ENCODE assay signal across 8 cellular contexts in genomic region chr11:46529086-46529905, GRCh38.
DNase-seq lines count a peak whose midpoint lies in the region; FAIRE-seq and TF ChIP-seq lines count a peak whose summit lies in the region.

No MANE protein-coding gene starts in this region.

- H3K4me2 ChIP-seq in GM23248 (ENCODE audit: unreplicated experiment) = no peak overlapping the region

- intact Hi-C loops in Caco-2 (cut with micrococcal nuclease; ENCODE audit: unreplicated experiment) = loop anchor here (2.0 kb wide), 2 partner anchors 38 to 140 kb away; no protein-coding TSS in a partner anchor

- H3K9me2 ChIP-seq in GM23248 (ENCODE audit: insufficient read depth) = no peaks in the 10 kb centered on the region

- no peaks in the 10 kb centered on the region for H3K27me3 Mint-ChIP-seq in Caco-2 (ENCODE audit: insufficient read depth, unreplicated experiment)

- peaks cover 50% of the 10 kb centered on the region for H3K36me3 Mint-ChIP-seq in Caco-2 (ENCODE audit: insufficient read depth, unreplicated experiment)

- FAIRE-seq in bronchial epithelial cell (lab: Jason Lieb, UNC) = no peak

- H3K4me3 ChIP-seq in Caco-2 (ENCODE audit: low read depth, low read length) (no peak overlapping the region), GM23248 (no peak overlapping the region), bronchial epithelial cell (ENCODE audit: low read depth, low read length) (no peak overlapping the region), kidney epithelial cell (ENCODE audit: low read depth, low read length) (no peak overlapping the region)

- H3K4me1 Mint-ChIP-seq in Caco-2 (ENCODE audit: low read depth, unreplicated experiment) = peaks cover 8% of the 10 kb centered on the region

- H3K27me3 ChIP-seq in Caco-2 (replicated peaks; ENCODE audit: control insufficient read depth, insufficient read depth, low read length) (no peaks in the 10 kb centered on the region), GM23248 (replicated peaks; ENCODE audit: insufficient read depth) (no peaks in the 10 kb centered on the region), bronchial epithelial cell (ENCODE audit: control insufficient read depth, insufficient read depth, low read length) (no peaks in the 10 kb centered on the region), kidney epithelial cell (ENCODE audit: control insufficient read depth, insufficient read depth, low read length) (no peaks in the 10 kb centered on the region)

- POLR2A ChIA-PET in Caco-2 (lab: Charles Lee) = no interaction called here

- H2AFZ ChIP-seq in GM23248 = no peak overlapping the region

- no peak overlapping the region for H3K27ac ChIP-seq in GM23248

- H3K79me2 ChIP-seq in GM23248 (ENCODE audit: insufficient read depth) = peaks cover 100% of the 10 kb centered on the region

- H3K4me1 ChIP-seq in Caco-2 (no peaks in the 10 kb centered on the region), GM23248 (ENCODE audit: insufficient read depth) (no peaks in the 10 kb centered on the region)

- no peaks in the 10 kb centered on the region for H3K9me3 Mint-ChIP-seq in Caco-2 (ENCODE audit: unreplicated experiment)

- no peak overlapping the region for H3K4me3 Mint-ChIP-seq in Caco-2 (ENCODE audit: unreplicated experiment)

- WGBS in GM23248 (ENCODE audit: low coverage in 1 of 2, low lambda C conversion rate in 2 of 2, missing lambda C conversion rate in 2 of 2), 2 experiments = 41 to 47% methylated on average over 4 of the region's 4 CpGs

- DNase-seq in Caco-2 (peak; percentile 71 to 81), GM23248 (peak; percentile 68), NCI-H1694 treated with DMSO at 0.1 percent for 48 hours (lab: John Stamatoyannopoulos, UW) (peak; percentile 28), bronchial epithelial cell (ENCODE audit: low read depth) (peak; percentile 64), kidney epithelial cell (ENCODE audit: low read depth) (no peak), GDM1 (lab: John Stamatoyannopoulos, UW) (no peak)
- DNase-seq in activated CD4-positive, CD25-positive, alpha-beta regulatory T cell (lab: John Stamatoyannopoulos, UW) = peak; percentile 57 to 64 (median 61)
- DNase-seq in stimulated activated CD4-positive, alpha-beta T cell treated with anti-CD3 and anti-CD28 coated beads, Interleukin-4, amount 100 ng/mL, for 1 hour = peak; percentile 69

- H3K9ac ChIP-seq in GM23248 = no peak overlapping the region

- H3F3A ChIP-seq in GM23248 (ENCODE audit: insufficient read depth) = no peaks in the 10 kb centered on the region

- in situ Hi-C loops in GM23248 (cut with MboI) = no loop called here

- peak; percentile 91 to 94 for TF ChIP-seq CTCF in Caco-2 (IDR thresholded peaks at IDR 0.05; ENCODE audit: insufficient read depth in 1 of 2, low read depth in 1 of 2, low read length in 1 of 2, severe bottlenecking in 1 of 2, unreplicated experiment in 1 of 2)
- peak; percentile 94 for TF ChIP-seq CTCF in bronchial epithelial cell (IDR thresholded peaks at IDR 0.05; ENCODE audit: insufficient read depth, low read length, severe bottlenecking)
- TF ChIP-seq CTCF in kidney epithelial cell (IDR thresholded peaks at IDR 0.05; ENCODE audit: insufficient read depth, low read length, poor library complexity, severe bottlenecking) = peak; percentile 92

- CTCF ChIA-PET in Caco-2 (lab: Charles Lee) = interaction anchor here (0.5 to 1.7 kb wide), 12 partner anchors 10 to 141 kb away, joined by 3 to 24 read pairs (median 3); no protein-coding TSS in a partner anchor

- H4K20me1 ChIP-seq in GM23248 (ENCODE audit: insufficient read depth) = peaks cover 20% of the 10 kb centered on the region

- peaks cover 5% of the 10 kb centered on the region; the same call in 1 of the 2 replicates for H3K9me3 ChIP-seq in Caco-2
- H3K9me3 ChIP-seq in GM23248 (ENCODE audit: low read depth) = no peaks in the 10 kb centered on the region

- no peak overlapping the region for H3K27ac Mint-ChIP-seq in Caco-2 (ENCODE audit: unreplicated experiment)

- peaks cover 1% of the 10 kb centered on the region; the same call in 1 of the 2 replicates for H3K36me3 ChIP-seq in Caco-2 (ENCODE audit: control insufficient read depth, insufficient read depth, low read length)
- no peaks in the 10 kb centered on the region for H3K36me3 ChIP-seq in GM23248 (ENCODE audit: low read depth)
- H3K36me3 ChIP-seq in bronchial epithelial cell (ENCODE audit: control insufficient read depth, insufficient read depth, low read length) = no peaks in the 10 kb centered on the region
- no peaks in the 10 kb centered on the region for H3K36me3 ChIP-seq in kidney epithelial cell (ENCODE audit: control insufficient read depth, insufficient read depth, low read length)

- no TSS peak for BruUV-seq in Caco-2 (replicated peaks; lab: Mats Ljungman, UMichigan)

Comparison
In these comparisons a context has a peak if more than half of its experiments do, and no peak if none do; other contexts are left out.
1. DNase-seq: peak in Caco-2 (2 of 2), GM23248 (single experiment), NCI-H1694 treated with DMSO at 0.1 percent for 48 hours (single experiment), activated CD4-positive, CD25-positive, alpha-beta regulatory T cell (4 of 4), bronchial epithelial cell (single experiment) and stimulated activated CD4-positive, alpha-beta T cell treated with anti-CD3 and anti-CD28 coated beads, Interleukin-4, amount 100 ng/mL, for 1 hour (single experiment); none in kidney epithelial cell (single experiment) and GDM1 (single experiment).
2. Peak in every context shown above with its lines, with median percentiles within 50 percentile points of each other: CTCF ChIP-seq.